Comparison of ENCODE assay signal across 8 cellular contexts in the genomic region with DNA sequence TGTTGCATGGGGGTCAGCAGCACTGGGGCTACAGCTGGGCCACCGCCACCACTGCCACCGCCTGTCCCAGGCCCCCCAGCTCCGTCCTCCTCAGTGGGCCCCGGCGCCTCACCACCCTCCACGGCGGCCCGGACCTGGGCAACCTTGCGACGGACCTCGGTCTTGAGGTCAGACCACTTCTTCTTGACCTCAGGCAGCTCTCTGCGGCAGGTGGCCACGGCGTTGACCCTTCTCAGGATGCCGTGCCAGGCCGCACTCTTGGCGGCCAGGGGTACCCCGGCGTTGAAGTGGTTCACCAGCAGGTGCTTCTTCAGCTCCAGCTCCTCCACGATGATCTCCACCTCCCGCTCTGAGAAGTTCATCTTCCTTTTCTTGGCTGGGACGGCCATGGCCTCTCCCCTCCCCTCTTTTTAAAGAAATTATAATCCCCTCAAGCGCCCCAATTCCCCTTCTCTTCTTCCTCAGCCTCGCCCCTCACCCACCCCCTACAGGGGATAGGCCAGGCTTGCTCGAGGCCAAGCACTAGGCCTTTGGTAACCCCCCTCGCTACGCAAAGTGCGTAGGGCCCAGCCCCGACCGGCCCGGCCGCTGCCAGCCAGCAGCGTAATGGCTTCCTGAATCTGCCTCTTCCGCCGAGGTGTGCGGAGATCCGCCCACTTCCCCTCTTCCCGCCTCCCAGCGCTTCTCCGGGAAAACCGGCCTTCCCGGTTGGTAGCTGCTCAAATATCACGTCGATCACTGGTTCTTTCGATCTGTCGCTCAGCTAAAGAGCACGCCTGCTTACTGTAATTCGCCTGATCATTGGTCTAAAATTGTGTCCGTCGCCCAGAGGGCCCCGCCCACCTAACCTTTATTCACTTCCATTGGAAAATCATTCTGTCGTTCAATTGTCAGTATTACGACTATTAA. TPM values are rescaled to one million over a fixed set of nuclear protein-coding genes. Genes with fewer than 3 reads are reported as not detected.
DNase-seq lines count a peak whose midpoint lies in the region; ATAC-seq, FAIRE-seq and TF ChIP-seq lines count a peak whose summit lies in the region.

A gene with protein sequence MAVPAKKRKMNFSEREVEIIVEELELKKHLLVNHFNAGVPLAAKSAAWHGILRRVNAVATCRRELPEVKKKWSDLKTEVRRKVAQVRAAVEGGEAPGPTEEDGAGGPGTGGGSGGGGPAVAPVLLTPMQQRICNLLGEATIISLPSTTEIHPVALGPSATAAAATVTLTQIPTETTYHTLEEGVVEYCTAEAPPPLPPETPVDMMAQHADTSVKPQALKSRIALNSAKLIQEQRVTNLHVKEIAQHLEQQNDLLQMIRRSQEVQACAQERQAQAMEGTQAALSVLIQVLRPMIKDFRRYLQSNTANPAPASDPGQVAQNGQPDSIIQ (minus strand): TSS at position 608 of the 909 bp plus-strand sequence. CDS start 219 bp downstream, at position 389.

- peak within 1 kb of the TSS; percentile 90 for H3K27ac Mint-ChIP-seq in activated T-cell treated with anti-CD3 and anti-CD28 coated beads, Interleukin-2, amount 50 U/mL, for 72 hours

- peak within 1 kb of the TSS; percentile 60 for H3K9ac ChIP-seq in KMS-11

- no peaks in the 10 kb centered on the region for H3K27me3 ChIP-seq in KMS-11 (ENCODE audit: insufficient read depth, low read depth)
- no peaks in the 10 kb centered on the region for H3K27me3 ChIP-seq in esophagus squamous epithelium

- FAIRE-seq in RCC 7860 (lab: Jason Lieb, UNC), result peak; percentile 93

- H3K4me1 Mint-ChIP-seq in activated T-cell treated with anti-CD3 and anti-CD28 coated beads, Interleukin-2, amount 50 U/mL, for 72 hours (ENCODE audit: low read depth), result peaks cover 41% of the 10 kb centered on the region

- H3K4me3 Mint-ChIP-seq in activated T-cell treated with anti-CD3 and anti-CD28 coated beads, Interleukin-2, amount 50 U/mL, for 72 hours, result peak within 1 kb of the TSS in 1 of 2 donors; percentile 94

- H3K27ac ChIP-seq in KMS-11 (peak within 1 kb of the TSS; percentile 71), esophagus squamous epithelium (peak within 1 kb of the TSS; percentile 96 to 100 (median 99))

- peaks cover 48% of the 10 kb centered on the region for H3K79me2 ChIP-seq in KMS-11 (ENCODE audit: insufficient read depth, low read depth)

- peak within 1 kb of the TSS; percentile 90 for H3K4me2 ChIP-seq in KMS-11

- no peaks in the 10 kb centered on the region for H3K9me3 ChIP-seq in esophagus squamous epithelium

- H3K9me3 Mint-ChIP-seq in activated T-cell treated with anti-CD3 and anti-CD28 coated beads, Interleukin-2, amount 50 U/mL, for 72 hours, result no peaks in the 10 kb centered on the region

- DNase-seq in DMS53 treated with DMSO at 0.1 percent for 48 hours (lab: John Stamatoyannopoulos, UW; ENCODE audit: unreplicated experiment) (peak; percentile 98), RCC 7860 (ENCODE audit: low spot score) (peak; percentile 100), esophagus squamous epithelium (lab: John Stamatoyannopoulos, UW) (peak; percentile 88), myocyte (ENCODE audit: low read depth) (peak; percentile 99)
- DNase-seq in activated T-cell treated with anti-CD3 and anti-CD28 coated beads, Interleukin-2, amount 50 U/mL, for 72 hours, result peak; percentile 97 to 98
- DNase-seq in stimulated activated CD8-positive, alpha-beta memory T cell treated with anti-CD3 and anti-CD28 coated beads, Interleukin-7, amount 100 ng/mL, for 48 hours (ENCODE audit: extremely low read depth in 1 of 2, low read depth in 1 of 2), result peak; percentile 91 to 93

- no peaks in the 10 kb centered on the region for H3K36me3 ChIP-seq in KMS-11 (ENCODE audit: insufficient read depth)
- H3K36me3 ChIP-seq in esophagus squamous epithelium, result peaks cover 0 to 19% (median 8%) of the 10 kb centered on the region in 3 donors

- peak within 1 kb of the TSS; percentile 50 for H2AFZ ChIP-seq in KMS-11 (ENCODE audit: low read depth)

- H3K4me3 ChIP-seq in KMS-11 (IDR thresholded peaks at IDR 0.05; ENCODE audit: insufficient read depth, low read depth, low read length), result peak within 1 kb of the TSS; percentile 35
- H3K4me3 ChIP-seq in esophagus squamous epithelium, result peak within 1 kb of the TSS; percentile 94 to 99 (median 98)

- H3K36me3 Mint-ChIP-seq in activated T-cell treated with anti-CD3 and anti-CD28 coated beads, Interleukin-2, amount 50 U/mL, for 72 hours (ENCODE audit: insufficient read depth in 2 of 2), result peaks cover 1 to 4% of the 10 kb centered on the region in 2 donors

- intact Hi-C loops in esophagus squamous epithelium (cut with DNase I), result no loop called here

- TF ChIP-seq POLR2A in esophagus squamous epithelium (IDR thresholded peaks at IDR 0.05), result peak in 2 of 4 donors; percentile 58 to 79

- H3K4me1 ChIP-seq in KMS-11 (ENCODE audit: low read depth, poor library complexity, severe bottlenecking), result peaks cover 42% of the 10 kb centered on the region
- peaks cover 30 to 80% (median 45%) of the 10 kb centered on the region in 3 donors for H3K4me1 ChIP-seq in esophagus squamous epithelium

- peak; percentile 55 for ATAC-seq in GM21737 (IDR thresholded peaks at IDR 0.05; ENCODE audit: unreplicated experiment)
- ATAC-seq in activated T-cell treated with anti-CD3 and anti-CD28 coated beads, Interleukin-2, amount 50 U/mL, for 72 hours (replicated peaks in 1 of 2), result peak; percentile 73 to 76

- TF ChIP-seq CTCF in KMS-11 (conservative IDR thresholded peaks at IDR 0.05; ENCODE audit: low read depth, low read length) (no peak), esophagus squamous epithelium (IDR thresholded peaks at IDR 0.05) (no peak)

- no peaks in the 10 kb centered on the region for H3K27me3 Mint-ChIP-seq in activated T-cell treated with anti-CD3 and anti-CD28 coated beads, Interleukin-2, amount 50 U/mL, for 72 hours (ENCODE audit: low read depth)

- no peaks in the 10 kb centered on the region for H4K20me1 ChIP-seq in KMS-11 (ENCODE audit: insufficient read depth)

- WGBS in esophagus squamous epithelium, 2 donors, result 36 to 44% methylated on average over 29 to 53 of the region's 53 CpGs

RNA-seq across cellular contexts. Expression of the gene that starts here (rescaled TPM):
- 10 to 100 TPM; 11.9 to 17.9 TPM for total RNA-seq in activated T-cell treated with anti-CD3 and anti-CD28 coated beads, Interleukin-2, amount 50 U/mL, for 72 hours
- total RNA-seq in esophagus squamous epithelium, result 1 to 10 TPM; 6.3 to 8.8 (median 7.8) TPM
- 9.9 and 12.3 TPM in 2 replicates for total RNA-seq in myocyte
- polyA plus RNA-seq in myocyte (2012), result 11.2 TPM

Comparison
In these comparisons a context has a peak if more than half of its experiments do, and no peak if none do; other contexts are left out.
1. Peak in every context shown above with its lines: DNase-seq, ATAC-seq, H3K4me3 ChIP-seq and H3K27ac ChIP-seq.